Comparison of ENCODE assay signal across 1 cellular context in genomic region chr5:89297111-89297510, GRCh38.
TF ChIP-seq lines count a peak whose summit lies in the region.

No MANE protein-coding gene starts in this region.

TF ChIP-seq in GM12878, 131 proteins besides CTCF, POLR2A, EP300 and RAD21 (continued from another document):
- no peak for TF ChIP-seq IRF5 (IDR thresholded peaks at IDR 0.05; ENCODE audit: borderline replicate concordance)
- no peak for TF ChIP-seq RELA (IDR thresholded peaks at IDR 0.05; ENCODE audit: borderline replicate concordance, partially characterized antibody)
- peak; percentile 50; the same call in 1 of the 2 replicates for TF ChIP-seq TCF12 (IDR thresholded peaks at IDR 0.05; ENCODE audit: low read depth, low read length)
- no peak for TF ChIP-seq STAT1 (conservative IDR thresholded peaks at IDR 0.05)
- no peak for TF ChIP-seq SKIL (IDR thresholded peaks at IDR 0.05; ENCODE audit: low read depth, poor library complexity, severe bottlenecking)
- TF ChIP-seq ZBTB4 (CRISPR knock-in tag; IDR thresholded peaks at IDR 0.05), result no peak
- TF ChIP-seq POLR2AphosphoS2 (IDR thresholded peaks at IDR 0.05; ENCODE audit: low read depth, low read length), result no peak
- no peak for TF ChIP-seq TAF1 (IDR thresholded peaks at IDR 0.05; ENCODE audit: borderline replicate concordance, low read depth, low read length)
- TF ChIP-seq FOXM1 (IDR thresholded peaks at IDR 0.05; ENCODE audit: low read depth, low read length), result peak; percentile 89; the same call in 1 of the 2 replicates
- TF ChIP-seq WRNIP1 (IDR thresholded peaks at IDR 0.05; ENCODE audit: borderline replicate concordance, low read depth, low read length), result no peak
- no peak for TF ChIP-seq ESRRA (IDR thresholded peaks at IDR 0.05; ENCODE audit: low read length)
- TF ChIP-seq E2F8 (IDR thresholded peaks at IDR 0.05; ENCODE audit: low read depth, partially characterized antibody), result no peak
- TF ChIP-seq MEF2B (IDR thresholded peaks at IDR 0.05; ENCODE audit: partially characterized antibody, poor library complexity, severe bottlenecking), result peak; percentile 66
- TF ChIP-seq NRF1 (conservative IDR thresholded peaks at IDR 0.05; ENCODE audit: low read depth, low read length), result no peak
- no peak for TF ChIP-seq KLF5 (IDR thresholded peaks at IDR 0.05; ENCODE audit: partially characterized antibody)
- TF ChIP-seq POU2F2 (IDR thresholded peaks at IDR 0.05; ENCODE audit: borderline replicate concordance, low read depth, low read length), result no peak
- no peak for TF ChIP-seq HDGF (IDR thresholded peaks at IDR 0.05)
- TF ChIP-seq CHD4 (IDR thresholded peaks at IDR 0.05), result no peak
- TF ChIP-seq ETV6 (conservative IDR thresholded peaks at IDR 0.05 in 1 of 2, IDR thresholded peaks at IDR 0.05 in 1 of 2; ENCODE audit: borderline replicate concordance in 1 of 2, low read depth in 1 of 2), result peak in 1 of 2 experiments; percentile 69; a peak in 1 of 4 replicates
- TF ChIP-seq FOS (IDR thresholded peaks at IDR 0.05; ENCODE audit: borderline replicate concordance, extremely low read depth, insufficient read length), result no peak
- TF ChIP-seq E4F1 (IDR thresholded peaks at IDR 0.05; ENCODE audit: borderline replicate concordance, partially characterized antibody), result no peak
- peak; percentile 49; the same call in 1 of the 2 replicates for TF ChIP-seq TCF3 (IDR thresholded peaks at IDR 0.05; ENCODE audit: borderline replicate concordance, insufficient read depth, low read depth, low read length)
- no peak for TF ChIP-seq BACH1 (IDR thresholded peaks at IDR 0.05; ENCODE audit: borderline replicate concordance)
- no peak for TF ChIP-seq ZSCAN29 (IDR thresholded peaks at IDR 0.05)
- TF ChIP-seq MAX (IDR thresholded peaks at IDR 0.05; ENCODE audit: low read depth, low read length), result no peak
- TF ChIP-seq SP1 (IDR thresholded peaks at IDR 0.05; ENCODE audit: low read depth, low read length), result no peak
- no peak for TF ChIP-seq POLR2AphosphoS5 (IDR thresholded peaks at IDR 0.05; ENCODE audit: low read length)
- no peak for TF ChIP-seq NFYA (IDR thresholded peaks at IDR 0.05; ENCODE audit: borderline replicate concordance, low read depth, low read length)
- TF ChIP-seq SREBF1 (IDR thresholded peaks at IDR 0.05; ENCODE audit: low read length), result no peak
- no peak for TF ChIP-seq NFXL1 (IDR thresholded peaks at IDR 0.05; ENCODE audit: borderline replicate concordance)
- peak in 1 of 2 experiments; percentile 78; a peak in 1 of 4 replicates for TF ChIP-seq CEBPB (IDR thresholded peaks at IDR 0.05; ENCODE audit: borderline replicate concordance in 1 of 2, low read depth in 2 of 2, low read length in 2 of 2)
- TF ChIP-seq MYC (IDR thresholded peaks at IDR 0.05; ENCODE audit: insufficient read depth, insufficient read length, insufficient replicate concordance, low read length, severe bottlenecking), result no peak
- no peak for TF ChIP-seq RELB (IDR thresholded peaks at IDR 0.05; ENCODE audit: low read depth)
- no peak for TF ChIP-seq ELK1 (IDR thresholded peaks at IDR 0.05; ENCODE audit: low read depth, low read length)
- TF ChIP-seq SUPT20H (IDR thresholded peaks at IDR 0.05; ENCODE audit: borderline replicate concordance, control insufficient read depth, low read depth, low read length), result no peak
- no peak for TF ChIP-seq ZNF207 (IDR thresholded peaks at IDR 0.05; ENCODE audit: borderline replicate concordance)
- TF ChIP-seq SRF (IDR thresholded peaks at IDR 0.05; ENCODE audit: low read depth in 2 of 2, low read length in 2 of 2), result 0 out of 4 replicates have a peak, but pooled peaks of 1 of the 2 experiments have one; percentile 38
- peak; percentile 45; the same call in 1 of the 2 replicates for TF ChIP-seq YY1 (IDR thresholded peaks at IDR 0.05; ENCODE audit: low read depth, low read length)
- TF ChIP-seq ZZZ3 (IDR thresholded peaks at IDR 0.05; ENCODE audit: control insufficient read depth, insufficient read length, low read depth), result no peak
- TF ChIP-seq RUNX3 (IDR thresholded peaks at IDR 0.05; ENCODE audit: low read length), result peak; percentile 96
- TF ChIP-seq CBX5 (IDR thresholded peaks at IDR 0.05; ENCODE audit: low read depth), result 0 out of 2 replicates have a peak, but pooled peaks have one; percentile 40
- TF ChIP-seq ATF2 (IDR thresholded peaks at IDR 0.05; ENCODE audit: low read length), result peak; percentile 84
- peak; percentile 87 for TF ChIP-seq MEF2A (IDR thresholded peaks at IDR 0.05; ENCODE audit: insufficient read depth, low read depth, low read length)
- TF ChIP-seq ASH2L (IDR thresholded peaks at IDR 0.05; ENCODE audit: borderline replicate concordance, low read depth), result no peak
- no peak for TF ChIP-seq JUND (IDR thresholded peaks at IDR 0.05; ENCODE audit: low read depth, low read length)
- TF ChIP-seq SMARCA5 (IDR thresholded peaks at IDR 0.05), result no peak
- TF ChIP-seq HDAC2 (IDR thresholded peaks at IDR 0.05), result no peak
- no peak for TF ChIP-seq EZH2 (IDR thresholded peaks at IDR 0.05; ENCODE audit: borderline replicate concordance, control insufficient read depth, low read depth, low read length)
- TF ChIP-seq PAX8 (IDR thresholded peaks at IDR 0.05), result no peak
- no peak for TF ChIP-seq SIN3A (IDR thresholded peaks at IDR 0.05; ENCODE audit: low read depth, low read length)
- TF ChIP-seq JUNB (IDR thresholded peaks at IDR 0.05), result peak; percentile 91
